Comparison of ENCODE assay signal across 1 cellular context in genomic region chr10:75431180-75432111, GRCh38.
A peak's percentile ranks its signal among the peaks of the same experiment; 100 is the strongest.
TF ChIP-seq lines count a peak whose summit lies in the region.

TSS of gene LRMDA (plus strand) at chr10:75431624.

TF ChIP-seq in H1, 55 proteins besides CTCF, POLR2A, EP300 and RAD21 (continued from another document):
- TF ChIP-seq CTBP2 (IDR thresholded peaks at IDR 0.05; ENCODE audit: borderline replicate concordance, insufficient read depth, insufficient read length, low read length) (no peak), RFX5 (IDR thresholded peaks at IDR 0.05; ENCODE audit: borderline replicate concordance, low read depth, low read length) (no peak), SUZ12 (IDR thresholded peaks at IDR 0.05; ENCODE audit: low read length) (peak; percentile 79), NANOG (IDR thresholded peaks at IDR 0.05; ENCODE audit: insufficient read depth, low read depth, low read length, poor library complexity, severe bottlenecking) (no peak), SRF (IDR thresholded peaks at IDR 0.05; ENCODE audit: low read depth, low read length) (no peak), CBX8 (IDR thresholded peaks at IDR 0.05; ENCODE audit: borderline replicate concordance, low read depth, low read length) (no peak), EZH2 (IDR thresholded peaks at IDR 0.05; ENCODE audit: low read depth, low read length, severe bottlenecking) (peak; percentile 79), SP4 (IDR thresholded peaks at IDR 0.05; ENCODE audit: low read length) (no peak), GABPA (IDR thresholded peaks at IDR 0.05; ENCODE audit: borderline replicate concordance, insufficient read depth, low read length) (no peak), POLR2AphosphoS5 (IDR thresholded peaks at IDR 0.05; ENCODE audit: low read depth, low read length) (no peak), CEBPB (IDR thresholded peaks at IDR 0.05; ENCODE audit: low read depth, low read length) (peak; percentile 58)
